ENCODE assay signal across 24 cellular contexts in genomic region chr13:90205081-90205480, GRCh38.
"Had no signal": no experiment of that assay in that cellular context is flagged by ENCODE, and none has a peak within 500 bp of the region (broad histone marks: within the 10 kb centered on the region; RNA-seq: fewer than 3 reads in every experiment).

No MANE protein-coding gene starts in this region.

- H3K4me3 ChIP-seq: SJSA1, SK-N-MC had no signal

- H3K36me3 ChIP-seq: SJSA1 had no signal

- H3K4me1 ChIP-seq: SJSA1 had no signal

- H3K27me3 ChIP-seq: SJSA1 had no signal

- ATAC-seq: Panc1, PC-3 had no signal

- H3K27ac ChIP-seq: HL-60, SJSA1, SK-N-MC had no signal

- DNase-seq: Karpas-422, KG1, MV-4-11, NCI-H1048, NCI-H1105, NCI-H1417, NCI-H1436 treated with DMSO at 0.1 percent for 48 hours, NCI-H1694, NCI-H187 treated with DMSO at 0.1 percent for 48 hours, NCI-H2029 treated with DMSO at 0.1 percent for 48 hours, NCI-H2171, NCI-H226, NCI-H446, NCI-H510A, NCI-H524 treated with DMSO at 0.1 percent for 48 hours, NCI-H69, NCI-H774, PC-3, Right ventricle myocardium superior, SIG-M5 had no signal
